In genomic region chr3:12799525-12800440, GRCh38 we compare ENCODE assay signal across 2 cellular contexts.
TF ChIP-seq lines count a peak whose summit lies in the region.

No MANE protein-coding gene starts in this region.

TF ChIP-seq in HCT116, 20 proteins besides CTCF, POLR2A, EP300 and RAD21:
- TF ChIP-seq SIN3A (IDR thresholded peaks at IDR 0.05; ENCODE audit: low read depth) (no peak), EZH2phosphoT487 (IDR thresholded peaks at IDR 0.05; ENCODE audit: borderline replicate concordance) (no peak), ATF3 (IDR thresholded peaks at IDR 0.05) (no peak), FOSL1 (IDR thresholded peaks at IDR 0.05; ENCODE audit: low read depth) (no peak), CEBPB (IDR thresholded peaks at IDR 0.05; ENCODE audit: low read depth) (no peak), EZH2 (IDR thresholded peaks at IDR 0.05) (no peak), EGR1 (IDR thresholded peaks at IDR 0.05; ENCODE audit: low read depth) (no peak), CBX3 (IDR thresholded peaks at IDR 0.05; ENCODE audit: low read depth) (no peak), MAX (IDR thresholded peaks at IDR 0.05) (no peak), ZNF274 (IDR thresholded peaks at IDR 0.05; ENCODE audit: low read depth, low read length) (no peak), REST (IDR thresholded peaks at IDR 0.05; ENCODE audit: low read depth) (no peak), POLR2AphosphoS5 (IDR thresholded peaks at IDR 0.05; ENCODE audit: low read depth, low read length) (no peak)

TF ChIP-seq in HepG2, 621 proteins besides CTCF, POLR2A, EP300 and RAD21:
- no peak for TF ChIP-seq ZNF510 (CRISPR knock-in tag; IDR thresholded peaks at IDR 0.05; ENCODE audit: low read depth)
